2 cellular contexts compared by ENCODE assay signal in the genomic region with DNA sequence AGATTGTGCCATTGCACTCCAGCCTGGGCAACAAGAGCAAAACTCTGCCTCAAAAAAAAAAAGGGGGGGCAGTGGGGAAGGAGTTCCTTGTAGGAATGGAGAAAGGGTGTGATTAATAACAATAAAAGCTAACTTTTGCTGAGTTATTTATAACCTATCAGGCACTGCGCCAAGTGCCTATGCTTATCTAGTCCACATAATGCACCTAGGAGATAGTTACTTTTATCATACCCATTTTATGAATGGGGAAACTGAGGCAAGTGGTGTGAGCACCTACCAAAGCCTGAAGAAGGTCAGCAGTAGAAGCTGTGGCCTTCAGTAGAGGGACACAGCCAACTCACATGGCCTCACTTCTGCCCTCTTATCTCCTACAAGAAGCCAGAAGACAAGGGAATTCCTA.
TF ChIP-seq lines count a peak whose summit lies in the region.

No MANE protein-coding gene starts in this region.

TF ChIP-seq in HepG2, 621 proteins besides CTCF, POLR2A, EP300 and RAD21:
- TF ChIP-seq ZNF780A (CRISPR knock-in tag; IDR thresholded peaks at IDR 0.05): no peak
- TF ChIP-seq ZNF629 (CRISPR knock-in tag; conservative IDR thresholded peaks at IDR 0.05): peak; percentile 57; the same call in 1 of the 2 replicates

TF ChIP-seq in H1, 55 proteins besides CTCF, POLR2A, EP300 and RAD21:
- no peak for TF ChIP-seq RFX5 (IDR thresholded peaks at IDR 0.05; ENCODE audit: borderline replicate concordance, low read depth, low read length)
